ENCODE assay signal across 11 cellular contexts in genomic region chr5:58887721-58888409, GRCh38.
DNase-seq lines count a peak whose midpoint lies in the region; ATAC-seq and TF ChIP-seq lines count a peak whose summit lies in the region.
"Had no signal": no experiment of that assay in that cellular context is flagged by ENCODE, and none has a peak within 500 bp of the region (broad histone marks: within the 10 kb centered on the region; RNA-seq: fewer than 3 reads in every experiment).

No MANE protein-coding gene starts in this region.

- no peaks in the 10 kb centered on the region for H3K79me2 ChIP-seq in mammary epithelial cell (ENCODE audit: insufficient read depth, low read length)
- no peaks in the 10 kb centered on the region for H3K79me2 ChIP-seq in hepatocyte

- H3K4me1 Mint-ChIP-seq in MCF 10A (ENCODE audit: insufficient read depth, unreplicated experiment): peaks cover 47% of the 10 kb centered on the region

- ATAC-seq in right lobe of liver: peak in 3 of 4 donors; percentile 15 to 27 (median 17)

- H3K27ac Mint-ChIP-seq in MCF 10A (ENCODE audit: low read depth, unreplicated experiment): no peak overlapping the region

- H3K9me3 ChIP-seq in mammary epithelial cell (replicated peaks; ENCODE audit: insufficient read depth, low read length) (no peaks in the 10 kb centered on the region), right lobe of liver (peaks cover 0 to 3% (median 0%) of the 10 kb centered on the region in 4 donors), uterus (peaks cover 0 to 4% of the 10 kb centered on the region in 2 donors), hepatocyte (ENCODE audit: low read depth) (no peaks in the 10 kb centered on the region)

- no peaks in the 10 kb centered on the region for H3K9me2 ChIP-seq in hepatocyte (replicated peaks; ENCODE audit: insufficient read depth)

- no peak for TF ChIP-seq POLR2A in right lobe of liver (IDR thresholded peaks at IDR 0.05)
- TF ChIP-seq POLR2A in uterus (IDR thresholded peaks at IDR 0.05): no peak

- WGBS in mammary epithelial cell (ENCODE audit: low coverage, missing lambda C conversion rate): 89% methylated on average over 7 of the region's 7 CpGs
- 41% methylated on average over 6 of the region's 7 CpGs for WGBS in right lobe of liver (ENCODE audit: insufficient coverage, low coverage, low lambda C conversion rate, missing lambda C conversion rate)
- 80% methylated on average over 7 of the region's 7 CpGs for WGBS in hepatocyte (ENCODE audit: low lambda C conversion rate, missing lambda C conversion rate)

- H3K36me3 Mint-ChIP-seq in MCF 10A (ENCODE audit: insufficient read depth, unreplicated experiment): no peaks in the 10 kb centered on the region

- peaks cover 5% of the 10 kb centered on the region for H3K4me1 ChIP-seq in mammary epithelial cell (ENCODE audit: insufficient read depth, low read length)
- H3K4me1 ChIP-seq in right lobe of liver: no peaks in the 10 kb centered on the region
- no peaks in the 10 kb centered on the region for H3K4me1 ChIP-seq in uterus
- H3K4me1 ChIP-seq in hepatocyte (ENCODE audit: insufficient read depth): no peaks in the 10 kb centered on the region

- DNase-seq in mammary epithelial cell (no peak), MCF 10A (ENCODE audit: unreplicated experiment) (no peak), amniotic epithelial cell (ENCODE audit: low read depth) (peak; percentile 44), right lobe of liver (no peak), uterus (peak; percentile 25 to 48), activated gamma-delta T cell (lab: John Stamatoyannopoulos, UW) (no peak), hepatocyte (ENCODE audit: low spot score) (no peak), RWPE1 (ENCODE audit: low spot score) (no peak)
- DNase-seq: cerebellar nuclear complex, NCI-H2081 treated with DMSO at 0.1 percent for 48 hours, SHP77 treated with DMSO at 0.1 percent for 48 hours had no signal

- peak overlapping the region; percentile 51 for H2AFZ ChIP-seq in mammary epithelial cell (ENCODE audit: low read depth, low read length)
- H2AFZ ChIP-seq in hepatocyte: no peak overlapping the region

- H3K4me2 ChIP-seq in mammary epithelial cell (ENCODE audit: insufficient read depth, low read depth, low read length): no peak overlapping the region
- H3K4me2 ChIP-seq in hepatocyte: no peak overlapping the region

- H4K20me1 ChIP-seq in mammary epithelial cell (ENCODE audit: insufficient read depth, low read length) (no peaks in the 10 kb centered on the region), hepatocyte (ENCODE audit: insufficient read depth, poor library complexity, severe bottlenecking) (no peaks in the 10 kb centered on the region)

- BruUV-seq in mammary epithelial cell (replicated peaks; lab: Mats Ljungman, UMichigan): no TSS peak
- BruUV-seq in MCF 10A (replicated peaks; lab: Mats Ljungman, UMichigan): no TSS peak

- no peak overlapping the region for H3K4me3 Mint-ChIP-seq in MCF 10A (ENCODE audit: unreplicated experiment)

- no peak overlapping the region for H3K4me3 ChIP-seq in mammary epithelial cell (replicated peaks in 1 of 3; ENCODE audit: insufficient read depth in 1 of 3, low read depth in 2 of 3, low read length in 3 of 3)
- no peak overlapping the region for H3K4me3 ChIP-seq in right lobe of liver
- no peak overlapping the region for H3K4me3 ChIP-seq in uterus
- no peak overlapping the region for H3K4me3 ChIP-seq in hepatocyte

- no peaks in the 10 kb centered on the region for H3K27me3 Mint-ChIP-seq in MCF 10A (ENCODE audit: insufficient read depth, unreplicated experiment)

- no peak for TF ChIP-seq CTCF in mammary epithelial cell (conservative IDR thresholded peaks at IDR 0.05 in 1 of 2, IDR thresholded peaks at IDR 0.05 in 1 of 2; ENCODE audit: extremely low read depth in 1 of 2, insufficient read depth in 1 of 2, low read depth in 1 of 2, low read length in 2 of 2)
- TF ChIP-seq CTCF in MCF 10A (IDR thresholded peaks at IDR 0.05; ENCODE audit: unreplicated experiment): no peak
- TF ChIP-seq CTCF in right lobe of liver (IDR thresholded peaks at IDR 0.05): no peak
- TF ChIP-seq CTCF in uterus (IDR thresholded peaks at IDR 0.05): no peak
- TF ChIP-seq CTCF in hepatocyte (IDR thresholded peaks at IDR 0.05; ENCODE audit: poor library complexity): no peak
- TF ChIP-seq CTCF in RWPE1 (conservative IDR thresholded peaks at IDR 0.05; ENCODE audit: low read depth): no peak

- POLR2A ChIA-PET in MCF 10A (lab: Yijun Ruan, JAX) (no interaction called here), RWPE1 (lab: Yijun Ruan, JAX; ENCODE audit: low non-redundant PET) (interaction anchor here (0.6 kb wide), 1 partner anchor 314 kb away, joined by 3 read pairs; no protein-coding TSS in a partner anchor)

- no peaks in the 10 kb centered on the region for H3K36me3 ChIP-seq in mammary epithelial cell (ENCODE audit: insufficient read depth, low read length)
- H3K36me3 ChIP-seq in right lobe of liver: no peaks in the 10 kb centered on the region
- no peaks in the 10 kb centered on the region for H3K36me3 ChIP-seq in uterus
- H3K36me3 ChIP-seq in hepatocyte (replicated peaks; ENCODE audit: insufficient read depth, low read depth): no peaks in the 10 kb centered on the region

- H3K9me3 Mint-ChIP-seq in MCF 10A (ENCODE audit: unreplicated experiment): peaks cover 5% of the 10 kb centered on the region

- dilution Hi-C loops in mammary epithelial cell (cut with HindIII; ENCODE audit: low sequenced_read_pairs): no loop called here

- H3K27ac ChIP-seq in mammary epithelial cell (ENCODE audit: insufficient read depth, low read depth, low read length) (no peak overlapping the region), right lobe of liver (no peak overlapping the region), uterus (no peak overlapping the region), hepatocyte (no peak overlapping the region), RWPE1 (no peak overlapping the region)

- CTCF ChIA-PET in mammary epithelial cell (lab: Charles Lee; ENCODE audit: low non-redundant PET): no interaction called here
- CTCF ChIA-PET in MCF 10A (lab: Yijun Ruan, JAX): interaction anchor here (0.6 to 5.3 kb wide), 24 partner anchors 8 to 1516 kb away, joined by 3 to 49 read pairs (median 6); no protein-coding TSS in a partner anchor
- CTCF ChIA-PET in RWPE1 (lab: Yijun Ruan, JAX): interaction anchor here (0.5 to 0.9 kb wide), 3 partner anchors 27 to 294 kb away, joined by 3 to 4 read pairs (median 3); no protein-coding TSS in a partner anchor

- H3K27me3 ChIP-seq in mammary epithelial cell (ENCODE audit: insufficient read depth, low read length): no peaks in the 10 kb centered on the region
- no peaks in the 10 kb centered on the region for H3K27me3 ChIP-seq in right lobe of liver
- no peaks in the 10 kb centered on the region for H3K27me3 ChIP-seq in uterus
- H3K27me3 ChIP-seq in hepatocyte: no peaks in the 10 kb centered on the region

- H3K9ac ChIP-seq in mammary epithelial cell (ENCODE audit: insufficient read depth, low read length): peak overlapping the region; percentile 9

- intact Hi-C loops in mammary epithelial cell (cut with micrococcal nuclease) (loop anchor here (5.0 to 10.0 kb wide), 2 partner anchors 299 to 477 kb away; no protein-coding TSS in a partner anchor), MCF 10A (cut with micrococcal nuclease) (loop anchor here (10.0 kb wide), 1 partner anchor 477 kb away; no protein-coding TSS in a partner anchor), right lobe of liver (cut with DNase I) (no loop called here), uterus (cut with DNase I; ENCODE audit: low total_unique reads) (loop anchor here (10.0 kb wide), 1 partner anchor 287 kb away; no protein-coding TSS in a partner anchor)

- in situ Hi-C loops in mammary epithelial cell (cut with MboI; ENCODE audit: low sequenced_read_pairs in 2 of 2): loop anchor here (25.0 kb wide), 3 partner anchors 274 to 499 kb away; no protein-coding TSS in a partner anchor

Comparison
In these comparisons a context has a peak if more than half of its experiments do, and no peak if none do; other contexts are left out.
1. DNase-seq: peak in amniotic epithelial cell (single experiment) and uterus (2 of 2); none in mammary epithelial cell (single experiment), MCF 10A (single experiment), right lobe of liver (0 of 3), activated gamma-delta T cell (single experiment), hepatocyte (single experiment) and RWPE1 (single experiment).
2. intact Hi-C loops: an anchor here in mammary epithelial cell (5.0 to 10.0 kb wide), MCF 10A (10.0 kb wide) and uterus (10.0 kb wide); none called in right lobe of liver.